In the genomic region with DNA sequence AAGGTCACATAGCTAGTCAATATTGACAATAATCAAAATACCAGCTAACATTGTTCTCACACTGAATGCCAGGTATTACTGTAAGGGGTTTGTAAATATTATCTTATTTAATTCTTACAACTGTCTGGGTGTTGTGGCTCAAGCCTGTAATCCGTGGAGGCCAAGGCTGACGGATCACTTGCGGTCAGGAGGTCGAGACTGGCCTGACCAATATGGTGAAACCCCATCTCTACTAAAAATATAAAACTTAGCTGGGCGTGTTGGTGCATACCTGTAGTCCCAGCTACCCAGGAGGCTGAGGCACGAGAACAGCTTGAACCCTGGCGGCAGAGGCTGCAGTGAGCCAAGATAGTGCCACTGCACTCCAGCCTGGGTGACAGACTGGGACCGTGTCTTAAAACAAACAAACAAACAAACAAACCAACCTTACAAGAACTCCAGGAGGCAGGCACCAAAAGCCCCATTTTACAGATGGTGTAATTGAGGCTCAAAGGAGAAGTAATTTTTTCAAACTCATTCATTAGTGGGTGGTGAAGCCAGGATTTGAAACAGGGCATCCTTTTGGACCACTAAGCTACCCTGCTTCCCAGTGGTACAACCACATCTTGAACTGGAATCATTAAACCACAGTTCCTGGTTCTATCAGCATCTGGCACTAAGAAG, we compare ENCODE assay signal across 23 cellular contexts.
DNase-seq lines count a peak whose midpoint lies in the region; ATAC-seq, FAIRE-seq and TF ChIP-seq lines count a peak whose summit lies in the region.
"Had no signal": no experiment of that assay in that cellular context is flagged by ENCODE, and none has a peak within 500 bp of the region (broad histone marks: within the 10 kb centered on the region; RNA-seq: fewer than 3 reads in every experiment).

No MANE protein-coding gene starts in this region.

- FAIRE-seq in GM12892 (lab: Jason Lieb, UNC) = peak; percentile 46

- H3K9me3 ChIP-seq in CD4-positive, CD25-positive, alpha-beta regulatory T cell (ENCODE audit: control insufficient read depth in 2 of 2, low read length in 2 of 2) = no peaks in the 10 kb centered on the region
- H3K9me3 ChIP-seq: body of pancreas, heart left ventricle, SJCRH30 had no signal

- peaks cover 31 to 97% (median 88%) of the 10 kb centered on the region in 4 donors for H3K4me1 Mint-ChIP-seq in CD4-positive, CD25-positive, alpha-beta regulatory T cell
- peaks cover 95% of the 10 kb centered on the region for H3K4me1 Mint-ChIP-seq in activated naive CD8-positive, alpha-beta T cell treated with anti-CD3 and anti-CD28 coated beads for 36 hours
- H3K4me1 Mint-ChIP-seq in natural killer cell treated with Interleukin-12 subunit alpha and Interleukin-12 subunit beta and Interleukin-15 and Interleukin-18, amount 100 ng/mL, for 72 hours (ENCODE audit: low read depth in 2 of 2) = peaks cover 73 to 88% of the 10 kb centered on the region in 2 donors
- peaks cover 15% of the 10 kb centered on the region for H3K4me1 Mint-ChIP-seq in progenitor cell of endocrine pancreas (ENCODE audit: low read depth)

- TF ChIP-seq CTCF in progenitor cell of endocrine pancreas (IDR thresholded peaks at IDR 0.05; ENCODE audit: unreplicated experiment) = no peak

- H3K4me3 ChIP-seq in CD4-positive, CD25-positive, alpha-beta regulatory T cell (ENCODE audit: low read depth, low read length) = peak overlapping the region; percentile 43
- H3K4me3 ChIP-seq: body of pancreas, dorsolateral prefrontal cortex, heart left ventricle, neural progenitor cell, SJCRH30 had no signal

- no peak for TF ChIP-seq POLR2A in GM12892 (IDR thresholded peaks at IDR 0.05; ENCODE audit: low read depth, low read length)

- H3K27ac ChIP-seq in CD4-positive, CD25-positive, alpha-beta regulatory T cell (ENCODE audit: insufficient read depth, low read length, poor library complexity, severe bottlenecking) = peak overlapping the region; percentile 95
- H3K27ac ChIP-seq: C4-2B, neural progenitor cell, SJCRH30 had no signal

- H3K4me1 ChIP-seq in CD4-positive, CD25-positive, alpha-beta regulatory T cell (ENCODE audit: control insufficient read depth, insufficient read depth, low read length, poor library complexity, severe bottlenecking) = peaks cover 99% of the 10 kb centered on the region
- H3K4me1 ChIP-seq: SJCRH30 had no signal

- H3K27me3 ChIP-seq in CD4-positive, CD25-positive, alpha-beta regulatory T cell (ENCODE audit: control insufficient read depth, insufficient read depth, low read length) = no peaks in the 10 kb centered on the region
- H3K27me3 ChIP-seq: body of pancreas, heart left ventricle had no signal

- no peak for DNase-seq in CD4-positive, CD25-positive, alpha-beta regulatory T cell
- DNase-seq in GM12892 (ENCODE audit: insufficient read length) (no peak), NCI-H1417 treated with DMSO at 0.1 percent for 48 hours (lab: John Stamatoyannopoulos, UW) (no peak), progenitor cell of endocrine pancreas (ENCODE audit: low spot score, unreplicated experiment) (no peak)
- DNase-seq in activated naive CD8-positive, alpha-beta T cell treated with anti-CD3 and anti-CD28 coated beads for 36 hours = no peak
- no peak for DNase-seq in natural killer cell treated with Interleukin-12 subunit alpha and Interleukin-12 subunit beta and Interleukin-15 and Interleukin-18, amount 100 ng/mL, for 72 hours (ENCODE audit: low spot score)
- no peak for DNase-seq in stimulated activated CD4-positive, alpha-beta T cell treated with anti-CD3 and anti-CD28 coated beads, Interleukin-1b, Interleukin-23, amount 100 ng/mL, for 48 hours
- DNase-seq: activated effector memory CD4-positive, alpha-beta T cell treated with Interleukin-2 at 50 U/mL for 16 hours; body of pancreas; DND-41; dorsolateral prefrontal cortex; heart left ventricle; HFFc6; IMR-90; islet precursor cell; mesendoderm; NCI-H2081; NCI-H510A treated with DMSO at 0.1 percent for 48 hours; right cardiac atrium; SJCRH30; stimulated activated CD4-positive, alpha-beta T cell treated with anti-CD3 and anti-CD28 coated beads, Interleukin-2, amount 100 ng/mL, for 24 hours had no signal

- ATAC-seq in CD4-positive, CD25-positive, alpha-beta regulatory T cell (ENCODE audit: low read depth in 2 of 2) = no peak
- ATAC-seq in natural killer cell treated with Interleukin-12 subunit alpha and Interleukin-12 subunit beta and Interleukin-15 and Interleukin-18, amount 100 ng/mL, for 72 hours = no peak
- ATAC-seq: body of pancreas, heart left ventricle, right cardiac atrium had no signal

- H3K9me3 Mint-ChIP-seq in CD4-positive, CD25-positive, alpha-beta regulatory T cell = no peaks in the 10 kb centered on the region
- H3K9me3 Mint-ChIP-seq in activated naive CD8-positive, alpha-beta T cell treated with anti-CD3 and anti-CD28 coated beads for 36 hours = peaks cover 6% of the 10 kb centered on the region
- H3K9me3 Mint-ChIP-seq in natural killer cell treated with Interleukin-12 subunit alpha and Interleukin-12 subunit beta and Interleukin-15 and Interleukin-18, amount 100 ng/mL, for 72 hours = peaks cover 3% of the 10 kb centered on the region
- no peaks in the 10 kb centered on the region for H3K9me3 Mint-ChIP-seq in progenitor cell of endocrine pancreas (ENCODE audit: low read depth)
- H3K9me3 Mint-ChIP-seq: HFFc6, neural progenitor cell had no signal

- H3K36me3 Mint-ChIP-seq in CD4-positive, CD25-positive, alpha-beta regulatory T cell = no peaks in the 10 kb centered on the region
- H3K36me3 Mint-ChIP-seq in activated naive CD8-positive, alpha-beta T cell treated with anti-CD3 and anti-CD28 coated beads for 36 hours = peaks cover 18% of the 10 kb centered on the region
- H3K36me3 Mint-ChIP-seq in natural killer cell treated with Interleukin-12 subunit alpha and Interleukin-12 subunit beta and Interleukin-15 and Interleukin-18, amount 100 ng/mL, for 72 hours = peaks cover 5% of the 10 kb centered on the region
- no peaks in the 10 kb centered on the region for H3K36me3 Mint-ChIP-seq in progenitor cell of endocrine pancreas (ENCODE audit: insufficient read depth)
- H3K36me3 Mint-ChIP-seq: neural progenitor cell had no signal

- no peaks in the 10 kb centered on the region for H3K36me3 ChIP-seq in CD4-positive, CD25-positive, alpha-beta regulatory T cell (ENCODE audit: control insufficient read depth, insufficient read depth, low read length)
- H3K36me3 ChIP-seq: heart left ventricle, neural progenitor cell, SJCRH30 had no signal

- H3K27ac Mint-ChIP-seq in CD4-positive, CD25-positive, alpha-beta regulatory T cell = peak overlapping the region; percentile 91 to 99 (median 98)
- H3K27ac Mint-ChIP-seq in activated naive CD8-positive, alpha-beta T cell treated with anti-CD3 and anti-CD28 coated beads for 36 hours = peak overlapping the region; percentile 95
- peak overlapping the region; percentile 93 to 97 for H3K27ac Mint-ChIP-seq in natural killer cell treated with Interleukin-12 subunit alpha and Interleukin-12 subunit beta and Interleukin-15 and Interleukin-18, amount 100 ng/mL, for 72 hours
- no peak overlapping the region for H3K27ac Mint-ChIP-seq in progenitor cell of endocrine pancreas
- H3K27ac Mint-ChIP-seq: neural progenitor cell had no signal

- peaks cover 16% of the 10 kb centered on the region for H3K27me3 Mint-ChIP-seq in CD4-positive, CD25-positive, alpha-beta regulatory T cell
- H3K27me3 Mint-ChIP-seq in activated naive CD8-positive, alpha-beta T cell treated with anti-CD3 and anti-CD28 coated beads for 36 hours = no peaks in the 10 kb centered on the region
- no peaks in the 10 kb centered on the region for H3K27me3 Mint-ChIP-seq in natural killer cell treated with Interleukin-12 subunit alpha and Interleukin-12 subunit beta and Interleukin-15 and Interleukin-18, amount 100 ng/mL, for 72 hours
- no peaks in the 10 kb centered on the region for H3K27me3 Mint-ChIP-seq in progenitor cell of endocrine pancreas

- H3K4me3 Mint-ChIP-seq in CD4-positive, CD25-positive, alpha-beta regulatory T cell = peak overlapping the region; percentile 33 to 92 (median 74)
- no peak overlapping the region for H3K4me3 Mint-ChIP-seq in activated naive CD8-positive, alpha-beta T cell treated with anti-CD3 and anti-CD28 coated beads for 36 hours
- H3K4me3 Mint-ChIP-seq in natural killer cell treated with Interleukin-12 subunit alpha and Interleukin-12 subunit beta and Interleukin-15 and Interleukin-18, amount 100 ng/mL, for 72 hours = peak overlapping the region; percentile 75
- no peak overlapping the region for H3K4me3 Mint-ChIP-seq in progenitor cell of endocrine pancreas (ENCODE audit: low read depth)
- H3K4me3 Mint-ChIP-seq: HFFc6, neural progenitor cell had no signal

Comparison
In these comparisons a context has a peak if more than half of its experiments do, and no peak if none do; other contexts are left out.
1. H3K4me3 Mint-ChIP-seq: peak in CD4-positive, CD25-positive, alpha-beta regulatory T cell (4 of 4) and natural killer cell treated with Interleukin-12 subunit alpha and Interleukin-12 subunit beta and Interleukin-15 and Interleukin-18, amount 100 ng/mL, for 72 hours (single experiment); none in activated naive CD8-positive, alpha-beta T cell treated with anti-CD3 and anti-CD28 coated beads for 36 hours (single experiment) and progenitor cell of endocrine pancreas (single experiment).